In genomic region chr9:136983611-136984314, GRCh38 we compare ENCODE assay signal across 28 cellular contexts. TPM values are rescaled to one million over a fixed set of nuclear protein-coding genes. Genes with fewer than 3 reads are reported as not detected.
DNase-seq lines count a peak whose midpoint lies in the region; ATAC-seq, FAIRE-seq and TF ChIP-seq lines count a peak whose summit lies in the region.
"Had no signal": no experiment of that assay in that cellular context is flagged by ENCODE, and none has a peak within 500 bp of the region (broad histone marks: within the 10 kb centered on the region; RNA-seq: fewer than 3 reads in every experiment).

No MANE protein-coding gene starts in this region.

- H3K36me3 Mint-ChIP-seq in neural progenitor cell (no peaks in the 10 kb centered on the region), H9 (ENCODE audit: insufficient read depth in 1 of 3, low read depth in 3 of 3) (peaks cover 0 to 3% (median 0%) of the 10 kb centered on the region in 3 experiments; a peak in 1 of 7 replicates)
- H3K36me3 Mint-ChIP-seq: activated CD8-positive, alpha-beta memory T cell treated with anti-CD3 and anti-CD28 coated beads, Interleukin-2, amount 10 ng/mL, durations not matched to agents 7 days and 5 days; activated naive CD4-positive, alpha-beta T cell treated with anti-CD3 and anti-CD28 coated beads, Interleukin-2, amount 50 U/mL, for 24 hours had no signal

- H3K79me2 ChIP-seq in SK-N-SH (ENCODE audit: insufficient read depth): no peaks in the 10 kb centered on the region
- no peaks in the 10 kb centered on the region for H3K79me2 ChIP-seq in H1 (ENCODE audit: control insufficient read depth in 1 of 2, insufficient read depth in 2 of 2, low read length in 2 of 2)
- no peaks in the 10 kb centered on the region for H3K79me2 ChIP-seq in neural progenitor cell (ENCODE audit: low read depth)
- no peaks in the 10 kb centered on the region for H3K79me2 ChIP-seq in H9 (ENCODE audit: insufficient read depth, low read length)

- H2AK5ac ChIP-seq in H1 (ENCODE audit: low read depth, low read length) (peak overlapping the region; percentile 53; the same call in 1 of the 2 replicates), H9 (ENCODE audit: insufficient read length, low read length) (no peak overlapping the region)

- ATAC-seq in SK-N-SH treated with all-trans-retinoic acid at 6 μM for 48 hours: no peak; the same call in 2 of the 3 replicates
- no peak for ATAC-seq in GM19395 (IDR thresholded peaks at IDR 0.05; ENCODE audit: unreplicated experiment)
- ATAC-seq: activated CD8-positive, alpha-beta memory T cell treated with anti-CD3 and anti-CD28 coated beads, Interleukin-2, amount 10 ng/mL, durations not matched to agents 7 days and 5 days; left lobe of liver; naive thymus-derived CD4-positive, alpha-beta T cell; sciatic nerve had no signal

- H2BK5ac ChIP-seq in H1 (ENCODE audit: low read depth, low read length) (no peak overlapping the region), H9 (ENCODE audit: insufficient read length, low read length) (no peak overlapping the region)

- 0 out of 2 replicates have a peak overlapping the region, but pooled peaks have one; percentile 20 for H2BK15ac ChIP-seq in H1 (ENCODE audit: low read length)
- H2BK15ac ChIP-seq in H9 (ENCODE audit: low read depth, low read length): no peak overlapping the region

- H2AFZ ChIP-seq in SK-N-SH (ENCODE audit: low read depth) (no peak overlapping the region), H1 (ENCODE audit: low read length) (no peak overlapping the region), neural progenitor cell (replicated peaks) (no peak overlapping the region), H9 (ENCODE audit: low read length) (no peak overlapping the region)

- H3K27me3 ChIP-seq in SK-N-SH (ENCODE audit: insufficient read depth) (no peaks in the 10 kb centered on the region), H1 (replicated peaks in 1 of 4; ENCODE audit: control insufficient read depth in 3 of 4, extremely low read depth in 1 of 4, insufficient read depth in 3 of 4, low read length in 3 of 4) (peaks cover 13 to 38% (median 35%) of the 10 kb centered on the region in 4 experiments), neural progenitor cell (peaks cover 29% of the 10 kb centered on the region), H9 (ENCODE audit: insufficient read depth, low read length) (no peaks in the 10 kb centered on the region)

- H3K79me1 ChIP-seq in H1 (ENCODE audit: low read depth, low read length): no peaks in the 10 kb centered on the region
- no peaks in the 10 kb centered on the region for H3K79me1 ChIP-seq in H9 (ENCODE audit: insufficient read depth, low read depth, low read length, poor library complexity, severe bottlenecking)

- H3K4ac ChIP-seq in H1 (replicated peaks; ENCODE audit: insufficient read length, low read depth, low read length): no peak overlapping the region
- H3K4ac ChIP-seq in H9 (ENCODE audit: low read depth, low read length): no peak overlapping the region

- 67% methylated on average over 4 of the region's 11 CpGs for WGBS in SK-N-SH (ENCODE audit: low lambda C conversion rate)
- WGBS in H1 (ENCODE audit: extremely low coverage in 1 of 2, insufficient coverage in 1 of 2, insufficient read length in 1 of 2, insufficient replicate concordance in 2 of 2, low coverage in 1 of 2, low lambda C conversion rate in 2 of 2, missing lambda C conversion rate in 1 of 2), 2 experiments: 84% methylated on average over 11 of the region's 11 CpGs; no CpG with 5 or more reads in 1 of the 2 experiments
- no CpG with 5 or more reads among the region's 11 CpGs for WGBS in H9 (ENCODE audit: extremely low coverage, insufficient read length, low lambda C conversion rate)

- H3K27ac Mint-ChIP-seq in neural progenitor cell: peak overlapping the region; percentile 8
- no peak overlapping the region for H3K27ac Mint-ChIP-seq in H9
- H3K27ac Mint-ChIP-seq: activated CD8-positive, alpha-beta memory T cell treated with anti-CD3 and anti-CD28 coated beads, Interleukin-2, amount 10 ng/mL, durations not matched to agents 7 days and 5 days; activated naive CD4-positive, alpha-beta T cell treated with anti-CD3 and anti-CD28 coated beads, Interleukin-2, amount 50 U/mL, for 24 hours; activated T-helper 1 cell treated with anti-CD3 and anti-CD28 coated beads, Interleukin-12 subunit alpha, Interleukin-12 subunit beta, Interleukin-2, Interleukin-4 antibody, amounts not matched to agents 30 ng/mL and 10 ng/mL and 1 ng/mL, durations not matched to agents 14 hours and 24 hours and 36 hours; naive thymus-derived CD4-positive, alpha-beta T cell; stimulated activated naive CD8-positive, alpha-beta T cell treated with anti-CD3 and anti-CD28 coated beads, Interleukin-15, Interleukin-2, amounts not matched to agents 100 ng/mL and 50 ng/mL, for 24 hours had no signal

- no peak for TF ChIP-seq CTCF in SK-N-SH (IDR thresholded peaks at IDR 0.05)
- no peak for TF ChIP-seq CTCF in HEK293 (tag by site-specific recombination; IDR thresholded peaks at IDR 0.05)
- TF ChIP-seq CTCF in H1 (IDR thresholded peaks at IDR 0.05; ENCODE audit: control extremely low read depth in 1 of 3, insufficient read depth in 1 of 3, low read depth in 1 of 3, low read length in 3 of 3): no peak
- TF ChIP-seq CTCF in neural progenitor cell (IDR thresholded peaks at IDR 0.05): no peak
- TF ChIP-seq CTCF in H9 (conservative IDR thresholded peaks at IDR 0.05): no peak

- H2BK12ac ChIP-seq in H1 (ENCODE audit: low read depth, low read length): peak overlapping the region; percentile 12; the same call in 1 of the 2 replicates
- no peak overlapping the region for H2BK12ac ChIP-seq in H9 (ENCODE audit: insufficient read length, low read depth, low read length)

- no peak overlapping the region for H3K23ac ChIP-seq in H1 (ENCODE audit: insufficient read length)
- no peak overlapping the region for H3K23ac ChIP-seq in H9 (ENCODE audit: insufficient read length, low read depth, low read length)

- H3K9me2 ChIP-seq in SK-N-SH: no peaks in the 10 kb centered on the region

- H3K9me3 ChIP-seq in SK-N-SH (no peaks in the 10 kb centered on the region), HEK293 (ENCODE audit: control insufficient read depth, insufficient read depth, low read depth, low read length) (no peaks in the 10 kb centered on the region), H1 (ENCODE audit: insufficient read depth in 2 of 2, low read depth in 1 of 2, low read length in 1 of 2) (no peaks in the 10 kb centered on the region), neural progenitor cell (ENCODE audit: low read depth) (no peaks in the 10 kb centered on the region), H9 (ENCODE audit: control insufficient read depth, low read depth, low read length) (no peaks in the 10 kb centered on the region)
- H3K9me3 ChIP-seq: tibial artery had no signal

- H3K4me1 Mint-ChIP-seq in neural progenitor cell: peaks cover 12% of the 10 kb centered on the region
- H3K4me1 Mint-ChIP-seq in H9: peaks cover 0 to 8% of the 10 kb centered on the region in 2 experiments; a peak in 2 of 4 replicates

- H4K8ac ChIP-seq in H1 (ENCODE audit: extremely low read depth, insufficient read depth, low read length) (no peak overlapping the region), H9 (replicated peaks; ENCODE audit: insufficient read length, low read depth, low read length) (no peak overlapping the region)

- H2BK20ac ChIP-seq in H1 (ENCODE audit: low read length) (no peak overlapping the region), H9 (ENCODE audit: low read depth, low read length, poor library complexity, severe bottlenecking) (no peak overlapping the region)

- peak overlapping the region; percentile 1 for H3K4me3 Mint-ChIP-seq in neural progenitor cell
- H3K4me3 Mint-ChIP-seq in H9: no peak overlapping the region; a peak in 1 of 5 replicates
- H3K4me3 Mint-ChIP-seq: activated CD8-positive, alpha-beta memory T cell treated with anti-CD3 and anti-CD28 coated beads, Interleukin-2, amount 10 ng/mL, durations not matched to agents 7 days and 5 days; activated naive CD4-positive, alpha-beta T cell treated with anti-CD3 and anti-CD28 coated beads, Interleukin-2, amount 50 U/mL, for 24 hours; activated T-helper 1 cell treated with anti-CD3 and anti-CD28 coated beads, Interleukin-12 subunit alpha, Interleukin-12 subunit beta, Interleukin-2, Interleukin-4 antibody, amounts not matched to agents 30 ng/mL and 10 ng/mL and 1 ng/mL, durations not matched to agents 14 hours and 24 hours and 36 hours; stimulated activated naive CD8-positive, alpha-beta T cell treated with anti-CD3 and anti-CD28 coated beads, Interleukin-15, Interleukin-2, amounts not matched to agents 100 ng/mL and 50 ng/mL, for 24 hours had no signal

- H3K14ac ChIP-seq in H1 (ENCODE audit: insufficient read length): no peak overlapping the region
- H3K14ac ChIP-seq in H9 (ENCODE audit: insufficient read depth, low read length): no peak overlapping the region

- H3K23me2 ChIP-seq in H1 (ENCODE audit: low read depth, low read length) (peaks cover 13% of the 10 kb centered on the region; the same call in 1 of the 2 replicates), H9 (ENCODE audit: insufficient read length, low read depth, low read length, poor library complexity, severe bottlenecking) (peaks cover 2% of the 10 kb centered on the region)

- POLR2A ChIA-PET in SK-N-SH (lab: Yijun Ruan, JAX): no interaction called here
- POLR2A ChIA-PET in HEK293 (lab: Yijun Ruan, JAX): no interaction called here
- POLR2A ChIA-PET in H1 (lab: Charles Lee; ENCODE audit: partially characterized antibody): no interaction called here

- H4K20me1 ChIP-seq in SK-N-SH (ENCODE audit: insufficient read depth) (no peaks in the 10 kb centered on the region), H1 (replicated peaks in 1 of 2; ENCODE audit: control insufficient read depth in 1 of 2, insufficient read depth in 2 of 2, low read length in 2 of 2) (peaks cover 0 to 1% of the 10 kb centered on the region in 2 experiments), neural progenitor cell (ENCODE audit: low read depth) (no peaks in the 10 kb centered on the region), H9 (ENCODE audit: control insufficient read depth, insufficient read depth, insufficient read length) (no peaks in the 10 kb centered on the region)

- peaks cover 5% of the 10 kb centered on the region for H3K27me3 Mint-ChIP-seq in neural progenitor cell (ENCODE audit: insufficient read depth, low read depth)
- peaks cover 4% of the 10 kb centered on the region for H3K27me3 Mint-ChIP-seq in H9 (ENCODE audit: low read depth)

- H3K9me3 Mint-ChIP-seq in neural progenitor cell: no peaks in the 10 kb centered on the region
- no peaks in the 10 kb centered on the region for H3K9me3 Mint-ChIP-seq in H9
- H3K9me3 Mint-ChIP-seq: activated naive CD4-positive, alpha-beta T cell treated with anti-CD3 and anti-CD28 coated beads, Interleukin-2, amount 50 U/mL, for 24 hours; activated T-helper 1 cell treated with anti-CD3 and anti-CD28 coated beads, Interleukin-12 subunit alpha, Interleukin-12 subunit beta, Interleukin-2, Interleukin-4 antibody, amounts not matched to agents 30 ng/mL and 10 ng/mL and 1 ng/mL, durations not matched to agents 14 hours and 24 hours and 36 hours; naive thymus-derived CD4-positive, alpha-beta T cell; stimulated activated naive CD8-positive, alpha-beta T cell treated with anti-CD3 and anti-CD28 coated beads, Interleukin-15, Interleukin-2, amounts not matched to agents 100 ng/mL and 50 ng/mL, for 24 hours had no signal

- H3K9ac ChIP-seq in SK-N-SH (no peak overlapping the region), H1 (replicated peaks in 1 of 4; ENCODE audit: extremely low read depth in 1 of 4, low read depth in 3 of 4, low read length in 3 of 4) (peak overlapping the region in 1 of 4 experiments; percentile 19; a peak in 1 of 7 replicates), neural progenitor cell (no peak overlapping the region), H9 (ENCODE audit: extremely low read depth, insufficient read length, low read length) (no peak overlapping the region)

- no peaks in the 10 kb centered on the region for H3K36me3 ChIP-seq in SK-N-SH (replicated peaks in 1 of 2; ENCODE audit: control insufficient read depth in 1 of 2, insufficient read depth in 2 of 2, low read length in 1 of 2)
- no peaks in the 10 kb centered on the region for H3K36me3 ChIP-seq in HEK293 (ENCODE audit: control insufficient read depth in 2 of 2, insufficient read depth in 1 of 2, low read length in 2 of 2)
- H3K36me3 ChIP-seq in H1 (ENCODE audit: control insufficient read depth in 2 of 4, insufficient read depth in 4 of 4, low read length in 3 of 4): no peaks in the 10 kb centered on the region
- no peaks in the 10 kb centered on the region for H3K36me3 ChIP-seq in neural progenitor cell
- H3K36me3 ChIP-seq: tibial artery had no signal

- no peak overlapping the region for H3K4me2 ChIP-seq in SK-N-SH
- no peak overlapping the region for H3K4me2 ChIP-seq in H1 (ENCODE audit: insufficient read depth in 1 of 2, low read depth in 2 of 2, low read length in 2 of 2)
- H3K4me2 ChIP-seq in neural progenitor cell: no peak overlapping the region
- no peak overlapping the region for H3K4me2 ChIP-seq in H9 (ENCODE audit: insufficient read depth, insufficient read length, low read length)

- no peak overlapping the region for H3T11ph ChIP-seq in H9 (ENCODE audit: low read length)

- no peak overlapping the region for H4K5ac ChIP-seq in H1 (ENCODE audit: insufficient read length, low read depth, low read length)
- no peak overlapping the region for H4K5ac ChIP-seq in H9 (ENCODE audit: insufficient read length, low read depth, low read length)

- TF ChIP-seq POLR2A in H1 (IDR thresholded peaks at IDR 0.05; ENCODE audit: control extremely low read depth in 1 of 2, low read depth in 2 of 2, low read length in 2 of 2): no peak

- no peak overlapping the region for H3K4me3 ChIP-seq in SK-N-SH (ENCODE audit: low read depth in 2 of 2, low read length in 1 of 2)
- H3K4me3 ChIP-seq in HEK293 (ENCODE audit: low read depth, low read length): no peak overlapping the region
- no peak overlapping the region for H3K4me3 ChIP-seq in H1 (ENCODE audit: extremely low read depth in 1 of 4, insufficient read depth in 2 of 4, low read depth in 3 of 4, low read length in 4 of 4)
- no peak overlapping the region for H3K4me3 ChIP-seq in neural progenitor cell
- H3K4me3 ChIP-seq: tibial artery had no signal

- H4K91ac ChIP-seq in H1 (replicated peaks; ENCODE audit: insufficient read length, low read length) (peak overlapping the region; percentile 85), H9 (ENCODE audit: insufficient read length, low read depth, low read length) (no peak overlapping the region)

- DNase-seq in SK-N-SH (no peak), H1 (ENCODE audit: low read depth in 1 of 2, low spot score in 2 of 2) (no peak), neural progenitor cell (ENCODE audit: low spot score) (no peak), NCI-H748 treated with DMSO at 0.1 percent for 48 hours (lab: John Stamatoyannopoulos, UW) (no peak), H9 (no peak)
- DNase-seq: activated CD4-positive, alpha-beta T cell treated with anti-CD3 and anti-CD28 coated beads, Interleukin-2, amount 50 U/mL, for 1 hour; activated CD8-positive, alpha-beta memory T cell treated with anti-CD3 and anti-CD28 coated beads, Interleukin-2, amount 10 ng/mL, durations not matched to agents 7 days and 5 days; DMS79 treated with DMSO at 0.1 percent for 48 hours; effector CD8-positive, alpha-beta T cell; erythroblast; foreskin fibroblast; naive thymus-derived CD4-positive, alpha-beta T cell; NCI-H1694; NCI-H526 treated with DMSO at 0.1 percent for 48 hours; stimulated activated CD4-positive, alpha-beta T cell treated with anti-CD3 and anti-CD28 coated beads, Interleukin-15, amount 100 ng/mL, for 24 hours; tibial artery had no signal

- H3K56ac ChIP-seq in H1 (replicated peaks; ENCODE audit: insufficient read length, low read depth, low read length) (no peak overlapping the region), H9 (ENCODE audit: insufficient read length, low read depth, low read length) (no peak overlapping the region)

- peaks cover 0 to 5% of the 10 kb centered on the region in 2 experiments; a peak in 1 of 4 replicates for H3K4me1 ChIP-seq in SK-N-SH (ENCODE audit: control insufficient read depth in 1 of 2, insufficient read depth in 2 of 2, low read depth in 1 of 2, low read length in 1 of 2)
- no peaks in the 10 kb centered on the region for H3K4me1 ChIP-seq in HEK293 (ENCODE audit: control insufficient read depth, insufficient read depth, low read length)
- H3K4me1 ChIP-seq in H1 (replicated peaks in 1 of 4; ENCODE audit: control insufficient read depth in 3 of 4, insufficient read depth in 4 of 4, low read length in 3 of 4): peaks cover 0 to 6% (median 4%) of the 10 kb centered on the region in 4 experiments; a peak in 4 of 7 replicates
- peaks cover 9% of the 10 kb centered on the region for H3K4me1 ChIP-seq in neural progenitor cell
- H3K4me1 ChIP-seq in H9 (ENCODE audit: insufficient read depth, low read length): no peaks in the 10 kb centered on the region; the same call in 1 of the 2 replicates

- TF ChIP-seq EP300 in SK-N-SH (IDR thresholded peaks at IDR 0.05; ENCODE audit: borderline replicate concordance in 1 of 2, low read depth in 1 of 2, low read length in 1 of 2) (no peak), H1 (IDR thresholded peaks at IDR 0.05; ENCODE audit: borderline replicate concordance in 1 of 2, low read depth in 2 of 2, low read length in 2 of 2) (no peak)

- H3K18ac ChIP-seq in H1 (ENCODE audit: extremely low read depth, low read length) (no peak overlapping the region), H9 (ENCODE audit: insufficient read length, low read depth, low read length) (no peak overlapping the region)

- H2BK120ac ChIP-seq in H1 (replicated peaks; ENCODE audit: low read depth, low read length) (no peak overlapping the region), H9 (ENCODE audit: low read depth, low read length, poor library complexity, severe bottlenecking) (no peak overlapping the region)

- H3F3A ChIP-seq in SK-N-SH (replicated peaks; ENCODE audit: insufficient read depth) (peaks cover 4% of the 10 kb centered on the region), neural progenitor cell (ENCODE audit: low read depth) (peaks cover 10% of the 10 kb centered on the region)

- no peak for TF ChIP-seq RAD21 in SK-N-SH (IDR thresholded peaks at IDR 0.05; ENCODE audit: low read length)
- no peak for TF ChIP-seq RAD21 in H1 (IDR thresholded peaks at IDR 0.05 in 1 of 2, conservative IDR thresholded peaks at IDR 0.05 in 1 of 2; ENCODE audit: low read depth in 2 of 2, low read length in 2 of 2)

- FAIRE-seq in H1 (lab: Jason Lieb, UNC): no peak
- FAIRE-seq: astrocyte had no signal

- H3K27ac ChIP-seq in SK-N-SH (ENCODE audit: low read depth in 2 of 2, low read length in 1 of 2) (no peak overlapping the region), HEK293 (ENCODE audit: extremely low read depth, low read depth, low read length) (no peak overlapping the region), H1 (ENCODE audit: low read depth, low read length) (no peak overlapping the region), neural progenitor cell (no peak overlapping the region), H9 (ENCODE audit: insufficient read length, low read depth, low read length) (no peak overlapping the region)
- H3K27ac ChIP-seq: 22Rv1, tibial artery had no signal

- CTCF ChIA-PET in SK-N-SH (lab: Yijun Ruan, JAX) (interaction anchor here (3.6 kb wide), 1 partner anchor 45 kb away, joined by 14 read pairs; the partner anchor contains the start of gene ABCA2), HEK293 (lab: Yijun Ruan, JAX) (no interaction called here), H1 (lab: Charles Lee; ENCODE audit: partially characterized antibody) (no interaction called here)

RNA-seq across cellular contexts. Expression of gene LCNL1, which starts 1.0 kb away (rescaled TPM):
- not detected in 2 replicates for polyA plus RNA-seq in SK-N-SH (2012; rRNA removed)
- polyA plus RNA-seq in SK-N-SH (2012; cell fraction: cytosol; rRNA removed): not detected in 2 replicates
- 0.02 and 0.06 TPM in 2 replicates for polyA plus RNA-seq in SK-N-SH (2012; cell fraction: nucleus; rRNA removed)
- total RNA-seq in H1 (2021; fragmentation: NEBNext Ultra II Directional; extraction: Animal tissue kit (Norgen Biotek cat#: 25700)): 0.15 TPM in 1 of 2 replicates, not detected in the other
- 0.11 and 0.35 TPM in 2 replicates for polyA plus RNA-seq in H1 (2011; rRNA removed)
- polyA plus RNA-seq in H1 (2011; cell fraction: cytosol; rRNA removed): 0.21 TPM
- 1.5 TPM for polyA plus RNA-seq in H1 (2011; cell fraction: nucleus; rRNA removed)
- polyA plus RNA-seq in H1 (2012, experiment 1 of 2): 0.07 TPM in 1 of 4 replicates, not detected in the others
- 0.13 TPM for polyA plus RNA-seq in H1 (2012, experiment 2 of 2)
- polyA plus RNA-seq in H1 (2013, experiment 1 of 2): 0.18 TPM
- 0.06 TPM for polyA plus RNA-seq in H1 (2013, experiment 2 of 2)
- polyA minus RNA-seq in H1 (2011; rRNA and poly(A)+ RNA removed): 0.25 TPM in 1 of 2 replicates, not detected in the other
- not detected for polyA minus RNA-seq in H1 (2011; cell fraction: cytosol; rRNA and poly(A)+ RNA removed)
- polyA minus RNA-seq in H1 (2011; cell fraction: nucleus; rRNA and poly(A)+ RNA removed): 1.00 TPM
- total RNA-seq in neural progenitor cell (ENCODE audit: low replicate concordance): 0.09 TPM in 1 of 2 replicates, not detected in the other
- total RNA-seq in H9 (2021): 0.18 and 0.20 TPM in 2 replicates
- total RNA-seq: activated T-helper 1 cell treated with anti-CD3 and anti-CD28 coated beads, Interleukin-12 subunit alpha, Interleukin-12 subunit beta, Interleukin-2, Interleukin-4 antibody, amounts not matched to agents 30 ng/mL and 10 ng/mL and 1 ng/mL, durations not matched to agents 14 hours and 24 hours and 36 hours; left lobe of liver had no signal
- polyA plus RNA-seq: naive thymus-derived CD4-positive, alpha-beta T cell had no signal

RNA-seq across cellular contexts. Expression of gene PTGDS, which starts 6.5 kb away (rescaled TPM):
- polyA plus RNA-seq in SK-N-SH (2012; rRNA removed) (not detected in 2 replicates), H1 (2011; rRNA removed) (1.7 and 2.5 TPM in 2 replicates)
- not detected in 2 replicates for polyA plus RNA-seq in SK-N-SH (2012; cell fraction: cytosol; rRNA removed)
- 0.46 TPM in 1 of 2 replicates, not detected in the other for polyA plus RNA-seq in SK-N-SH (2012; cell fraction: nucleus; rRNA removed)
- 2.2 and 2.3 TPM in 2 replicates for total RNA-seq in H1 (2021; fragmentation: NEBNext Ultra II Directional; extraction: Animal tissue kit (Norgen Biotek cat#: 25700))
- polyA plus RNA-seq in H1 (2011; cell fraction: cytosol; rRNA removed): 1.1 TPM
- 6.2 TPM for polyA plus RNA-seq in H1 (2011; cell fraction: nucleus; rRNA removed)
- 0.66 to 1.3 TPM (median 0.98 TPM) in 4 replicates for polyA plus RNA-seq in H1 (2012, experiment 1 of 2)
- 1.4 TPM for polyA plus RNA-seq in H1 (2012, experiment 2 of 2)
- 1.4 TPM for polyA plus RNA-seq in H1 (2013, experiment 1 of 2)
- polyA plus RNA-seq in H1 (2013, experiment 2 of 2): 2.0 TPM
- polyA minus RNA-seq in H1 (2011; rRNA and poly(A)+ RNA removed): 0.54 TPM in 1 of 2 replicates, not detected in the other
- polyA minus RNA-seq in H1 (2011; cell fraction: cytosol; rRNA and poly(A)+ RNA removed): not detected
- 1.9 TPM for polyA minus RNA-seq in H1 (2011; cell fraction: nucleus; rRNA and poly(A)+ RNA removed)
- total RNA-seq in neural progenitor cell (ENCODE audit: low replicate concordance) (not detected in 2 replicates), H9 (2021) (3.6 and 4.8 TPM in 2 replicates)
- polyA plus RNA-seq: naive thymus-derived CD4-positive, alpha-beta T cell had no signal

RNA-seq across cellular contexts. Expression of gene PAXX, which starts 8.5 kb away (rescaled TPM):
- polyA plus RNA-seq in SK-N-SH (2012; rRNA removed) (37.8 and 52.9 TPM in 2 replicates), H1 (2011; rRNA removed) (45.9 and 56.8 TPM in 2 replicates)
- 14.7 and 23.5 TPM in 2 replicates for polyA plus RNA-seq in SK-N-SH (2012; cell fraction: cytosol; rRNA removed)
- polyA plus RNA-seq in SK-N-SH (2012; cell fraction: nucleus; rRNA removed): 271 and 429 TPM in 2 replicates
- 40.8 and 43.4 TPM in 2 replicates for total RNA-seq in H1 (2021; fragmentation: NEBNext Ultra II Directional; extraction: Animal tissue kit (Norgen Biotek cat#: 25700))
- 44.8 TPM for polyA plus RNA-seq in H1 (2011; cell fraction: cytosol; rRNA removed)
- polyA plus RNA-seq in H1 (2011; cell fraction: nucleus; rRNA removed): 87.4 TPM
- polyA plus RNA-seq in H1 (2012, experiment 1 of 2): 16.8 to 35.4 TPM (median 32.7 TPM) in 4 replicates
- polyA plus RNA-seq in H1 (2012, experiment 2 of 2): 35.7 TPM
- polyA plus RNA-seq in H1 (2013, experiment 1 of 2): 42.4 TPM
- 42.4 TPM for polyA plus RNA-seq in H1 (2013, experiment 2 of 2)
- polyA minus RNA-seq in H1 (2011; rRNA and poly(A)+ RNA removed): 1.9 and 2.3 TPM in 2 replicates
- polyA minus RNA-seq in H1 (2011; cell fraction: cytosol; rRNA and poly(A)+ RNA removed): 9.8 TPM
- polyA minus RNA-seq in H1 (2011; cell fraction: nucleus; rRNA and poly(A)+ RNA removed): 24.2 TPM
- total RNA-seq in neural progenitor cell (ENCODE audit: low replicate concordance) (31.5 and 79.6 TPM in 2 replicates), H9 (2021) (46.8 and 51.2 TPM in 2 replicates)

RNA-seq across cellular contexts. Expression of gene CLIC3, which starts 12.6 kb away (rescaled TPM):
- polyA plus RNA-seq in SK-N-SH (2012; rRNA removed) (0.60 and 1.0 TPM in 2 replicates), H1 (2011; rRNA removed) (0.12 and 0.33 TPM in 2 replicates)
- polyA plus RNA-seq in SK-N-SH (2012; cell fraction: cytosol; rRNA removed): 0.31 and 0.83 TPM in 2 replicates
- 1.7 and 2.2 TPM in 2 replicates for polyA plus RNA-seq in SK-N-SH (2012; cell fraction: nucleus; rRNA removed)
- total RNA-seq in H1 (2021; fragmentation: NEBNext Ultra II Directional; extraction: Animal tissue kit (Norgen Biotek cat#: 25700)): not detected in 2 replicates
- 0.18 TPM for polyA plus RNA-seq in H1 (2011; cell fraction: cytosol; rRNA removed)
- polyA plus RNA-seq in H1 (2011; cell fraction: nucleus; rRNA removed): 0.17 TPM
- not detected in 4 replicates for polyA plus RNA-seq in H1 (2012, experiment 1 of 2)
- polyA plus RNA-seq in H1 (2012, experiment 2 of 2): 0.26 TPM
- 0.20 TPM for polyA plus RNA-seq in H1 (2013, experiment 1 of 2)
- polyA plus RNA-seq in H1 (2013, experiment 2 of 2): 0.29 TPM
- not detected in 2 replicates for polyA minus RNA-seq in H1 (2011; rRNA and poly(A)+ RNA removed)
- not detected for polyA minus RNA-seq in H1 (2011; cell fraction: cytosol; rRNA and poly(A)+ RNA removed)
- 1.2 TPM for polyA minus RNA-seq in H1 (2011; cell fraction: nucleus; rRNA and poly(A)+ RNA removed)
- total RNA-seq in neural progenitor cell (ENCODE audit: low replicate concordance) (not detected in 2 replicates), H9 (2021) (0.29 and 0.31 TPM in 2 replicates)
- total RNA-seq: activated T-helper 1 cell treated with anti-CD3 and anti-CD28 coated beads, Interleukin-12 subunit alpha, Interleukin-12 subunit beta, Interleukin-2, Interleukin-4 antibody, amounts not matched to agents 30 ng/mL and 10 ng/mL and 1 ng/mL, durations not matched to agents 14 hours and 24 hours and 36 hours; cerebellum; left lobe of liver had no signal

RNA-seq across cellular contexts. Expression of gene LCN12, which starts 31.7 kb away (rescaled TPM):
- polyA plus RNA-seq in SK-N-SH (2012; rRNA removed) (0.87 and 1.1 TPM in 2 replicates), H1 (2011; rRNA removed) (1.1 and 2.1 TPM in 2 replicates)
- 0.09 and 0.15 TPM in 2 replicates for polyA plus RNA-seq in SK-N-SH (2012; cell fraction: cytosol; rRNA removed)
- polyA plus RNA-seq in SK-N-SH (2012; cell fraction: nucleus; rRNA removed): 6.2 and 6.8 TPM in 2 replicates
- total RNA-seq in H1 (2021; fragmentation: NEBNext Ultra II Directional; extraction: Animal tissue kit (Norgen Biotek cat#: 25700)): 1.5 and 1.7 TPM in 2 replicates
- polyA plus RNA-seq in H1 (2011; cell fraction: cytosol; rRNA removed): 1.2 TPM
- polyA plus RNA-seq in H1 (2011; cell fraction: nucleus; rRNA removed): 20.2 TPM
- 0.91 to 2.5 TPM (median 1.7 TPM) in 4 replicates for polyA plus RNA-seq in H1 (2012, experiment 1 of 2)
- polyA plus RNA-seq in H1 (2012, experiment 2 of 2): 0.35 TPM
- polyA plus RNA-seq in H1 (2013, experiment 1 of 2): 0.43 TPM
- polyA plus RNA-seq in H1 (2013, experiment 2 of 2): 0.39 TPM
- polyA minus RNA-seq in H1 (2011; rRNA and poly(A)+ RNA removed): 0.12 and 1.3 TPM in 2 replicates
- polyA minus RNA-seq in H1 (2011; cell fraction: cytosol; rRNA and poly(A)+ RNA removed): not detected
- polyA minus RNA-seq in H1 (2011; cell fraction: nucleus; rRNA and poly(A)+ RNA removed): 0.40 TPM
- total RNA-seq in neural progenitor cell (ENCODE audit: low replicate concordance) (0.19 TPM in 1 of 2 replicates, not detected in the other), H9 (2021) (2.1 and 4.5 TPM in 2 replicates)
- total RNA-seq: astrocyte, LHCN-M2 had no signal
- polyA plus RNA-seq: naive thymus-derived CD4-positive, alpha-beta T cell had no signal
